In the genomic region with DNA sequence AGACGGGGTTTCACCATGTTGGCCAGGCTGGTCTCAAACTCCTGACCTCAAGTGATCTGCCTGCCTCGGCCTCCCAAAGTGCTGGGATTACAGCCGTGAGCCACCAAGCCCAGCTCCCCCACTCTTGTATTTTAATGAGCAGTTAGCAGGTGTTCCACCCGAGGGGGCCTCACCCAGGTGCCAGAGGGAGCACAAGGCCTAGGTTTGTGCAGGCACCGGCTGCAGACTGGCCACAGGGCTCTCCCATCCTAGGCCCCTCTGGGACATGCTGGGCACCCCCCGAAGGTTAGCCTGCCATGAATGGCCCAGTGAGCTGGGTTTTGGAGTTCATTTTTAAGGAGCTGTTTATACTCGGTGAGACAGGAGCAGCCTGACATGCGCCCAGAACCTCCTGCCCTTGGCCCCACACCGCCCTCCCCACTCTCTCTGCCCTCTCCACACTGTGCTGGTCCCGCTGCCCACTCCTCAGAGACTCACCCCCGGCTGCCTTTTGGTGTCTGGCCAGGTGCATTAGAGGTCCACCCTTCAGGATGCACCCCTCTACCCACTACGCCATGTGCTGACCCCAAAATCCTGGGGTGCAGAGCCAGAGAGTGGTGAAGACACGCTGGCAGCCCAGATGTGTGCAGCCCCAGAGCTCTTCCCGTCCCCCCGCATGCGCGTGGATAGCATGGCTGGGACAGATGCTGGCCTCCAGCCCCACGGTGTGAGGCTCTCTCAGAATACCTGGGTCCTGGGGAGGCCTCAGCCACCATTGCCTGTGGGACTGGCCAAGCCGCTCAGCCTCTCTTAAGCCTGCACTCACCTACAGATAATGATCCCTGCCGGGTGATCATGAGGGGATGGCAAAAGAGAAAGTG, we compare ENCODE assay signal across 22 cellular contexts. TPM values are rescaled to one million over a fixed set of nuclear protein-coding genes. Genes with fewer than 3 reads are reported as not detected.
A peak's percentile ranks its signal among the peaks of the same experiment; 100 is the strongest.
DNase-seq lines count a peak whose midpoint lies in the region; ATAC-seq, FAIRE-seq and TF ChIP-seq lines count a peak whose summit lies in the region.
"Had no signal": no experiment of that assay in that cellular context is flagged by ENCODE, and none has a peak within 500 bp of the region (broad histone marks: within the 10 kb centered on the region; RNA-seq: fewer than 3 reads in every experiment).

No MANE protein-coding gene starts in this region.

- no peaks in the 10 kb centered on the region for H3K36me3 ChIP-seq in OCI-LY3 (replicated peaks; ENCODE audit: low read depth, low read length)
- H3K36me3 ChIP-seq in lower lobe of right lung = no peaks in the 10 kb centered on the region
- no peaks in the 10 kb centered on the region for H3K36me3 ChIP-seq in aorta (ENCODE audit: control insufficient read depth in 1 of 2, insufficient read depth in 2 of 2, low read length in 1 of 2)
- H3K36me3 ChIP-seq in small intestine (ENCODE audit: control insufficient read depth in 2 of 2, insufficient read depth in 2 of 2, low read length in 2 of 2) = no peaks in the 10 kb centered on the region
- H3K36me3 ChIP-seq: Peyer's patch had no signal

- H2AFZ ChIP-seq in OCI-LY3 (ENCODE audit: low read depth, low read length) = no peak overlapping the region

- H3K27ac Mint-ChIP-seq in activated T-helper 1 cell treated with anti-CD3 and anti-CD28 coated beads, Interleukin-12 subunit alpha, Interleukin-12 subunit beta, Interleukin-2, Interleukin-4 antibody, amounts not matched to agents 30 ng/mL and 10 ng/mL and 1 ng/mL, durations not matched to agents 14 hours and 24 hours and 36 hours = no peak overlapping the region
- H3K27ac Mint-ChIP-seq: CD4-positive, alpha-beta T cell had no signal

- peaks cover 34% of the 10 kb centered on the region for H3K4me1 Mint-ChIP-seq in activated T-helper 1 cell treated with anti-CD3 and anti-CD28 coated beads, Interleukin-12 subunit alpha, Interleukin-12 subunit beta, Interleukin-2, Interleukin-4 antibody, amounts not matched to agents 30 ng/mL and 10 ng/mL and 1 ng/mL, durations not matched to agents 14 hours and 24 hours and 36 hours (ENCODE audit: low read depth)

- no peaks in the 10 kb centered on the region for H3K27me3 ChIP-seq in right cardiac atrium (ENCODE audit: control insufficient read depth, insufficient read depth)
- H3K27me3 ChIP-seq in OCI-LY3 (ENCODE audit: low read depth, low read length) = no peaks in the 10 kb centered on the region
- H3K27me3 ChIP-seq in lower lobe of right lung (ENCODE audit: low read depth) = no peaks in the 10 kb centered on the region
- H3K27me3 ChIP-seq in aorta (ENCODE audit: control insufficient read depth in 1 of 2, insufficient read depth in 2 of 2, low read length in 1 of 2) = no peaks in the 10 kb centered on the region
- no peaks in the 10 kb centered on the region for H3K27me3 ChIP-seq in small intestine (ENCODE audit: control insufficient read depth in 2 of 2, insufficient read depth in 2 of 2, low read length in 2 of 2)
- H3K27me3 ChIP-seq: Peyer's patch had no signal

- H3K4me3 ChIP-seq in right cardiac atrium (ENCODE audit: low read length) = no peak overlapping the region
- peak overlapping the region; percentile 78; the same call in 1 of the 2 replicates for H3K4me3 ChIP-seq in OCI-LY3 (ENCODE audit: low read length)
- no peak overlapping the region for H3K4me3 ChIP-seq in lower lobe of right lung
- no peak overlapping the region for H3K4me3 ChIP-seq in aorta (ENCODE audit: low read length in 2 of 2)
- no peak overlapping the region for H3K4me3 ChIP-seq in small intestine (ENCODE audit: low read depth in 1 of 2, low read length in 2 of 2)
- H3K4me3 ChIP-seq: Peyer's patch had no signal

- TF ChIP-seq CTCF in OCI-LY3 (IDR thresholded peaks at IDR 0.05; ENCODE audit: low read depth, low read length) (no peak), lower lobe of right lung (IDR thresholded peaks at IDR 0.05) (no peak)

- 92% methylated on average over 20 of the region's 20 CpGs for whole genome bisulfite sequencing in right cardiac atrium
- WGBS in aorta, 2 donors = 93 to 95% methylated on average over 20 of the region's 20 CpGs
- 90 to 92% (median 92%) methylated on average over 20 of the region's 20 CpGs for WGBS in small intestine, 3 donors

- H3K36me3 Mint-ChIP-seq in activated T-helper 1 cell treated with anti-CD3 and anti-CD28 coated beads, Interleukin-12 subunit alpha, Interleukin-12 subunit beta, Interleukin-2, Interleukin-4 antibody, amounts not matched to agents 30 ng/mL and 10 ng/mL and 1 ng/mL, durations not matched to agents 14 hours and 24 hours and 36 hours (ENCODE audit: low read depth) = no peaks in the 10 kb centered on the region

- H3K9me3 ChIP-seq in right cardiac atrium (ENCODE audit: control insufficient read depth, low read length) (no peaks in the 10 kb centered on the region), OCI-LY3 (ENCODE audit: insufficient read depth, low read length) (no peaks in the 10 kb centered on the region), lower lobe of right lung (no peaks in the 10 kb centered on the region), aorta (ENCODE audit: control insufficient read depth, low read length) (no peaks in the 10 kb centered on the region), small intestine (ENCODE audit: control insufficient read depth, low read depth) (no peaks in the 10 kb centered on the region)
- H3K9me3 ChIP-seq: Peyer's patch, SK-N-SH had no signal

- no peak overlapping the region for H3K9ac ChIP-seq in OCI-LY3 (ENCODE audit: low read length)
- H3K9ac ChIP-seq: SK-N-SH had no signal

- H3K4me1 ChIP-seq in right cardiac atrium (ENCODE audit: control insufficient read depth, insufficient read depth, low read length) = peaks cover 22% of the 10 kb centered on the region
- peaks cover 30% of the 10 kb centered on the region for H3K4me1 ChIP-seq in OCI-LY3 (ENCODE audit: low read length)
- H3K4me1 ChIP-seq in lower lobe of right lung = peaks cover 62% of the 10 kb centered on the region
- no peaks in the 10 kb centered on the region for H3K4me1 ChIP-seq in aorta (ENCODE audit: control insufficient read depth in 1 of 2, insufficient read depth in 2 of 2, low read length in 2 of 2)
- no peaks in the 10 kb centered on the region for H3K4me1 ChIP-seq in small intestine (ENCODE audit: control insufficient read depth in 2 of 2, insufficient read depth in 1 of 2, low read depth in 1 of 2, low read length in 1 of 2)

- no peak for FAIRE-seq in small intestine (lab: Jason Lieb, UNC)
- FAIRE-seq: GM19239 had no signal

- H3K27ac ChIP-seq in right cardiac atrium (ENCODE audit: low read length) (no peak overlapping the region), OCI-LY3 (ENCODE audit: low read length) (no peak overlapping the region), lower lobe of right lung (no peak overlapping the region), aorta (ENCODE audit: low read depth in 1 of 2, low read length in 2 of 2) (no peak overlapping the region), small intestine (ENCODE audit: low read depth in 1 of 2, low read length in 1 of 2) (no peak overlapping the region)
- H3K27ac ChIP-seq: Peyer's patch had no signal

- peak in 2 of 3 donors; percentile 11 to 43 for DNase-seq in right cardiac atrium
- DNase-seq in cardiac septum (ENCODE audit: low spot score) = no peak
- peak; percentile 35 for DNase-seq in lower lobe of right lung
- peak; percentile 48 to 59 for DNase-seq in aorta
- DNase-seq in small intestine = no peak
- no peak for DNase-seq in NCI-H2081 (lab: John Stamatoyannopoulos, UW)
- DNase-seq in activated T-helper 1 cell treated with anti-CD3 and anti-CD28 coated beads, Interleukin-12 subunit alpha, Interleukin-12 subunit beta, Interleukin-2, Interleukin-4 antibody, amounts not matched to agents 30 ng/mL and 10 ng/mL and 1 ng/mL, durations not matched to agents 14 hours and 24 hours and 36 hours (ENCODE audit: low spot score) = no peak
- DNase-seq: Calu3; CD4-positive, alpha-beta T cell; DMS79; NCI-H1092; NCI-H1694; NCI-H2107; NCI-H2227 treated with DMSO at 0.1 percent for 48 hours; NCI-H524; Peyer's patch; SHP77; SK-N-SH had no signal

- H3K9me3 Mint-ChIP-seq in activated T-helper 1 cell treated with anti-CD3 and anti-CD28 coated beads, Interleukin-12 subunit alpha, Interleukin-12 subunit beta, Interleukin-2, Interleukin-4 antibody, amounts not matched to agents 30 ng/mL and 10 ng/mL and 1 ng/mL, durations not matched to agents 14 hours and 24 hours and 36 hours = no peaks in the 10 kb centered on the region
- H3K9me3 Mint-ChIP-seq: CD4-positive, alpha-beta T cell had no signal

- peaks cover 11% of the 10 kb centered on the region for H3K27me3 Mint-ChIP-seq in activated T-helper 1 cell treated with anti-CD3 and anti-CD28 coated beads, Interleukin-12 subunit alpha, Interleukin-12 subunit beta, Interleukin-2, Interleukin-4 antibody, amounts not matched to agents 30 ng/mL and 10 ng/mL and 1 ng/mL, durations not matched to agents 14 hours and 24 hours and 36 hours (ENCODE audit: insufficient read depth)
- H3K27me3 Mint-ChIP-seq: CD4-positive, alpha-beta T cell had no signal

- ATAC-seq in right cardiac atrium (no peak), lower lobe of right lung (no peak), aorta (ENCODE audit: low FRiP score) (no peak)
- ATAC-seq: HCT116 had no signal

- H3K79me2 ChIP-seq in OCI-LY3 (ENCODE audit: low read length) = peaks cover 6% of the 10 kb centered on the region; the same call in 1 of the 2 replicates

- intact Hi-C loops in right cardiac atrium (cut with DNase I) = no loop called here
- intact Hi-C loops in cardiac septum (cut with DNase I) = no loop called here
- intact Hi-C loops in lower lobe of right lung (cut with DNase I) = no loop called here
- intact Hi-C loops in aorta (cut with DNase I) = no loop called here
- intact Hi-C loops in activated T-helper 1 cell treated with anti-CD3 and anti-CD28 coated beads, Interleukin-12 subunit alpha, Interleukin-12 subunit beta, Interleukin-2, Interleukin-4 antibody, amounts not matched to agents 30 ng/mL and 10 ng/mL and 1 ng/mL, durations not matched to agents 14 hours and 24 hours and 36 hours (cut with micrococcal nuclease) = no loop called here

- H3K4me2 ChIP-seq in OCI-LY3 (ENCODE audit: low read length) = peak overlapping the region; percentile 98
- H3K4me2 ChIP-seq: SK-N-SH had no signal

- no peaks in the 10 kb centered on the region for H4K20me1 ChIP-seq in OCI-LY3 (ENCODE audit: insufficient read depth, low read length)

- H3K4me3 Mint-ChIP-seq in activated T-helper 1 cell treated with anti-CD3 and anti-CD28 coated beads, Interleukin-12 subunit alpha, Interleukin-12 subunit beta, Interleukin-2, Interleukin-4 antibody, amounts not matched to agents 30 ng/mL and 10 ng/mL and 1 ng/mL, durations not matched to agents 14 hours and 24 hours and 36 hours = no peak overlapping the region
- H3K4me3 Mint-ChIP-seq: CD4-positive, alpha-beta T cell had no signal

RNA-seq across cellular contexts. Expression of a gene that starts 11.2 kb away (rescaled TPM):
- total RNA-seq in right cardiac atrium (10 to 100 TPM; 24.0 to 42.4 (median 26.2) TPM), cardiac septum (22.3 TPM), lower lobe of right lung (40.8 TPM), aorta (10 to 100 TPM; 30.7 to 33.6 TPM)
- polyA plus RNA-seq in right cardiac atrium (9.8 TPM), aorta (10 to 100 TPM in 1 of 2 donors, 1 to 10 TPM in 1; 7.8 to 10.2 TPM), small intestine (1 to 10 TPM; 1.8 to 7.5 (median 4.9) TPM)
- total RNA-seq in activated T-helper 1 cell treated with anti-CD3 and anti-CD28 coated beads, Interleukin-12 subunit alpha, Interleukin-12 subunit beta, Interleukin-2, Interleukin-4 antibody, amounts not matched to agents 30 ng/mL and 10 ng/mL and 1 ng/mL, durations not matched to agents 14 hours and 24 hours and 36 hours = 7.8 and 10.8 TPM in 2 replicates

RNA-seq across cellular contexts. Expression of a gene that starts 48.1 kb away (rescaled TPM):
- 10 to 100 TPM in 1 of 4 donors, 1 to 10 TPM in 3; 4.9 to 13.3 (median 7.2) TPM for total RNA-seq in right cardiac atrium
- polyA plus RNA-seq in right cardiac atrium = 6.7 TPM
- total RNA-seq in cardiac septum = 3.8 TPM
- total RNA-seq in lower lobe of right lung = 2.6 TPM
- 10 to 100 TPM; 11.4 to 13.9 TPM for total RNA-seq in aorta
- 10 to 100 TPM; 14.7 to 16.4 TPM for polyA plus RNA-seq in aorta
- polyA plus RNA-seq in small intestine = under 1 TPM in 2 of 3 donors, not detected in 1; 0.54 to 0.76 TPM
- 0.56 and 0.70 TPM in 2 replicates for total RNA-seq in activated T-helper 1 cell treated with anti-CD3 and anti-CD28 coated beads, Interleukin-12 subunit alpha, Interleukin-12 subunit beta, Interleukin-2, Interleukin-4 antibody, amounts not matched to agents 30 ng/mL and 10 ng/mL and 1 ng/mL, durations not matched to agents 14 hours and 24 hours and 36 hours
- total RNA-seq: CD4-positive, alpha-beta T cell; MCF 10A had no signal

Comparison
In these comparisons a context has a peak if more than half of its experiments do, and no peak if none do; other contexts are left out.
1. DNase-seq: peak in right cardiac atrium (2 of 3), lower lobe of right lung (single experiment) and aorta (2 of 2); none in cardiac septum (single experiment), small intestine (single experiment), NCI-H2081 (0 of 2) and activated T-helper 1 cell treated with anti-CD3 and anti-CD28 coated beads, Interleukin-12 subunit alpha, Interleukin-12 subunit beta, Interleukin-2, Interleukin-4 antibody, amounts not matched to agents 30 ng/mL and 10 ng/mL and 1 ng/mL, durations not matched to agents 14 hours and 24 hours and 36 hours (single experiment).